14 cellular contexts compared by ENCODE assay signal in the genomic region with DNA sequence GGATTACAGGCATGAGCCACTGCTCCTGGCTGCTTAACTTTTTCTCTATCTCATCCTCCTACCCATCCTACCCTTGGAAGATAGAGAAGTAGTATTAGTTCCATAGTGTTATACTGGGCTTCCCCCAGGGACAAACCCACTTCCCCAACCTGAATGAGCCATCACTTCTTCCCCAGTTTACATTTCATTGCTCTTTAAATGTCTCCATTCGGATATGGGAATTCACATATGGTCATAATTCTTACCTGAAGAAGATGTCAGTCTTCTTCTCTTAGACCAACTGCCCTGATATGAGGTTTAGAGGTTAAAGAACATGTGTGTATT. TPM values are rescaled to one million over a fixed set of nuclear protein-coding genes. Genes with fewer than 3 reads are reported as not detected.
DNase-seq lines count a peak whose midpoint lies in the region; ATAC-seq, FAIRE-seq and TF ChIP-seq lines count a peak whose summit lies in the region.
"Had no signal": no experiment of that assay in that cellular context is flagged by ENCODE, and none has a peak within 500 bp of the region (broad histone marks: within the 10 kb centered on the region; RNA-seq: fewer than 3 reads in every experiment).

No MANE protein-coding gene starts in this region.

- POLR2A ChIA-PET in GM12878 (lab: Charles Lee): interaction anchor here (0.6 to 1.5 kb wide), 7 partner anchors 59 to 526 kb away, joined by 3 to 11 read pairs (median 4); no protein-coding TSS in a partner anchor

- H4K20me1 ChIP-seq in GM12878 (ENCODE audit: control insufficient read depth, insufficient read depth): no peaks in the 10 kb centered on the region

- no TSS peak for BruUV-seq in GM12878 (replicated peaks; lab: Mats Ljungman, UMichigan)

- TF ChIP-seq EP300 in GM12878 (IDR thresholded peaks at IDR 0.05; ENCODE audit: borderline replicate concordance in 1 of 2, control insufficient read depth in 1 of 2, low read depth in 2 of 2, low read length in 2 of 2): no peak

- no peaks in the 10 kb centered on the region; the same call in 2 of the 3 replicates for H3K9me3 ChIP-seq in GM12878 (replicated peaks; ENCODE audit: control insufficient read depth, insufficient read depth, low read length)

- CTCF ChIA-PET in GM12878 (lab: Yijun Ruan, JAX): interaction anchor here (1.1 to 1.8 kb wide), 3 partner anchors 66 to 144 kb away, joined by 3 to 6 read pairs (median 3); no protein-coding TSS in a partner anchor

- DNase-seq in activated T-cell treated with anti-CD3 and anti-CD28 coated beads, Interleukin-2, amount 50 U/mL, for 24 hours: no peak
- DNase-seq in activated T-cell treated with anti-CD3 and anti-CD28 coated beads, Interleukin-2, amount 50 U/mL, for 1 hour: no peak
- DNase-seq in NB4 (ENCODE audit: low read depth) (peak; percentile 51), GM12878 (ENCODE audit: low read depth, low spot score) (no peak), NCI-H748 treated with DMSO at 0.1 percent for 48 hours (lab: John Stamatoyannopoulos, UW) (no peak)
- DNase-seq in stimulated activated effector memory CD8-positive, alpha-beta T cell treated with anti-CD3 and anti-CD28 coated beads, Interleukin-12 subunit alpha, Interleukin-12 subunit beta, amount 100 ng/mL, for 72 hours (ENCODE audit: low spot score in 2 of 2): no peak
- DNase-seq: DMS79; effector CD8-positive, alpha-beta T cell; left ventricle myocardium superior; occipital lobe had no signal

- RAD21 ChIA-PET in GM12878 (lab: Charles Lee; ENCODE audit: unreplicated experiment): interaction anchor here (0.8 to 2.6 kb wide), 7 partner anchors 60 to 137 kb away, joined by 3 to 16 read pairs (median 4); no protein-coding TSS in a partner anchor

- peak overlapping the region; percentile 82 for H3K9ac ChIP-seq in GM12878 (ENCODE audit: control insufficient read depth, insufficient read depth, low read length)

- H3K4me3 Mint-ChIP-seq in activated T-cell treated with anti-CD3 and anti-CD28 coated beads, Interleukin-2, amount 50 U/mL, for 24 hours: peak overlapping the region; percentile 96
- H3K4me3 Mint-ChIP-seq in stimulated activated effector memory CD8-positive, alpha-beta T cell treated with anti-CD3 and anti-CD28 coated beads, Interleukin-12 subunit alpha, Interleukin-12 subunit beta, amount 100 ng/mL, for 72 hours: peak overlapping the region; percentile 86

- peaks cover 64% of the 10 kb centered on the region for H3K36me3 Mint-ChIP-seq in activated T-cell treated with anti-CD3 and anti-CD28 coated beads, Interleukin-2, amount 50 U/mL, for 24 hours (ENCODE audit: low read depth)
- peaks cover 44% of the 10 kb centered on the region for H3K36me3 Mint-ChIP-seq in stimulated activated effector memory CD8-positive, alpha-beta T cell treated with anti-CD3 and anti-CD28 coated beads, Interleukin-12 subunit alpha, Interleukin-12 subunit beta, amount 100 ng/mL, for 72 hours
- H3K36me3 Mint-ChIP-seq: brain had no signal

- no peaks in the 10 kb centered on the region for H3K27me3 ChIP-seq in GM12878 (replicated peaks in 1 of 2; ENCODE audit: control insufficient read depth in 2 of 2, insufficient read depth in 2 of 2, low read length in 1 of 2)

- TF ChIP-seq CTCF in NB4 (IDR thresholded peaks at IDR 0.05; ENCODE audit: low read depth, low read length) (no peak), GM12878 (IDR thresholded peaks at IDR 0.05 in 2 of 3, conservative IDR thresholded peaks at IDR 0.05 in 1 of 3; ENCODE audit: control insufficient read depth in 2 of 3, extremely low read depth in 1 of 3, insufficient read depth in 1 of 3, low read depth in 3 of 3, low read length in 3 of 3) (no peak)

- H3K27ac ChIP-seq in GM12878 (ENCODE audit: control insufficient read depth, insufficient read depth): peak overlapping the region; percentile 97

- H3K4me2 ChIP-seq in GM12878 (ENCODE audit: control insufficient read depth, insufficient read depth): peak overlapping the region; percentile 97

- H2AFZ ChIP-seq in GM12878 (ENCODE audit: control insufficient read depth, low read depth, low read length): no peak overlapping the region; the same call in 1 of the 2 replicates

- H3K36me3 ChIP-seq in GM12878 (ENCODE audit: control insufficient read depth in 2 of 2, insufficient read depth in 2 of 2, low read length in 1 of 2): peaks cover 0 to 3% of the 10 kb centered on the region in 2 experiments; a peak in 1 of 4 replicates

- SMC1A ChIA-PET in GM12878 (lab: Charles Lee; ENCODE audit: uncharacterized antibody, unreplicated experiment): interaction anchor here (0.8 to 2.6 kb wide), 9 partner anchors 11 to 148 kb away, joined by 3 to 31 read pairs (median 5); a partner anchor contains a TSS

- H3K4me3 ChIP-seq in NB4 (ENCODE audit: low read depth, low read length) (no peak overlapping the region), GM12878 (peak overlapping the region; percentile 72)

- ATAC-seq in GM12878 (peak; percentile 1; the same call in 2 of the 3 replicates), HG02870 (IDR thresholded peaks at IDR 0.05; ENCODE audit: unreplicated experiment) (no peak), GM19328 (IDR thresholded peaks at IDR 0.05; ENCODE audit: unreplicated experiment) (no peak)
- no peak for ATAC-seq in stimulated activated effector memory CD8-positive, alpha-beta T cell treated with anti-CD3 and anti-CD28 coated beads, Interleukin-12 subunit alpha, Interleukin-12 subunit beta, amount 100 ng/mL, for 72 hours
- ATAC-seq: left ventricle myocardium superior had no signal

- peaks cover 80% of the 10 kb centered on the region for H3K4me1 Mint-ChIP-seq in activated T-cell treated with anti-CD3 and anti-CD28 coated beads, Interleukin-2, amount 50 U/mL, for 24 hours (ENCODE audit: low read depth)
- H3K4me1 Mint-ChIP-seq in stimulated activated effector memory CD8-positive, alpha-beta T cell treated with anti-CD3 and anti-CD28 coated beads, Interleukin-12 subunit alpha, Interleukin-12 subunit beta, amount 100 ng/mL, for 72 hours: peaks cover 61% of the 10 kb centered on the region

- H3K4me1 ChIP-seq in GM12878 (ENCODE audit: control insufficient read depth, insufficient read depth, low read length): peaks cover 39% of the 10 kb centered on the region

- H3K79me2 ChIP-seq in GM12878 (ENCODE audit: control insufficient read depth, insufficient read depth, low read length): peaks cover 79% of the 10 kb centered on the region

- 0% methylated on average over 1 of the region's 1 CpG for WGBS in GM12878 (ENCODE audit: insufficient coverage, insufficient replicate concordance, low lambda C conversion rate, missing lambda C conversion rate)

- intact Hi-C loops in GM12878 (cut with micrococcal nuclease; ENCODE audit: unreplicated experiment): loop anchor here (2.0 to 10.0 kb wide), 3 partner anchors 67 to 383 kb away; a partner anchor contains a TSS

- H3K27ac Mint-ChIP-seq in activated T-cell treated with anti-CD3 and anti-CD28 coated beads, Interleukin-2, amount 50 U/mL, for 24 hours: peak overlapping the region; percentile 88
- peak overlapping the region; percentile 93 for H3K27ac Mint-ChIP-seq in stimulated activated effector memory CD8-positive, alpha-beta T cell treated with anti-CD3 and anti-CD28 coated beads, Interleukin-12 subunit alpha, Interleukin-12 subunit beta, amount 100 ng/mL, for 72 hours

- H3K27me3 Mint-ChIP-seq in activated T-cell treated with anti-CD3 and anti-CD28 coated beads, Interleukin-2, amount 50 U/mL, for 24 hours: no peaks in the 10 kb centered on the region

- in situ Hi-C loops in GM12878 (cut with MboI): no loop called here

- FAIRE-seq in GM12878 (lab: Jason Lieb, UNC): no peak

- TF ChIP-seq POLR2A in NB4 (IDR thresholded peaks at IDR 0.05; ENCODE audit: extremely low read depth, insufficient read length) (no peak), GM12878 (IDR thresholded peaks at IDR 0.05; ENCODE audit: low read depth, low read length) (no peak)

- peaks cover 5% of the 10 kb centered on the region for H3K9me3 Mint-ChIP-seq in activated T-cell treated with anti-CD3 and anti-CD28 coated beads, Interleukin-2, amount 50 U/mL, for 24 hours
- H3K9me3 Mint-ChIP-seq in stimulated activated effector memory CD8-positive, alpha-beta T cell treated with anti-CD3 and anti-CD28 coated beads, Interleukin-12 subunit alpha, Interleukin-12 subunit beta, amount 100 ng/mL, for 72 hours: no peaks in the 10 kb centered on the region
- H3K9me3 Mint-ChIP-seq: brain had no signal

- TF ChIP-seq RAD21 in GM12878 (IDR thresholded peaks at IDR 0.05; ENCODE audit: insufficient read depth, low read depth, low read length): no peak

RNA-seq across cellular contexts. Expression of a gene that starts 1.9 kb away (rescaled TPM):
- 338 and 344 TPM in 2 replicates for total RNA-seq in GM12878 (2013; cell fraction: nucleolus; rRNA removed)
- total RNA-seq in GM12878 (2014; rRNA removed): 27.6 and 36.9 TPM in 2 replicates
- total RNA-seq in GM12878 (2014; rRNA removed; fragmentation: Illumina TruSeq; extraction: Trizol): 28.4 and 32.0 TPM in 2 replicates
- 23.5 and 26.6 TPM in 2 replicates for total RNA-seq in GM12878 (2021)
- polyA plus RNA-seq in GM12878 (2011; ENCODE audit: low read depth): 13.3 TPM
- 128 and 134 TPM in 2 replicates for polyA plus RNA-seq in GM12878 (2011; rRNA removed)
- polyA plus RNA-seq in GM12878 (2011; cell fraction: cytosol; rRNA removed): 38.8 and 53.1 TPM in 2 replicates
- polyA plus RNA-seq in GM12878 (2011; cell fraction: nucleus; rRNA removed): 186 and 257 TPM in 2 replicates
- polyA plus RNA-seq in GM12878 (2012): 15.5 and 24.2 TPM in 2 replicates
- 34.3 and 37.7 TPM in 2 replicates for polyA plus RNA-seq in GM12878 (2014; fragmentation: Illumina TruSeq; extraction: Trizol)
- polyA plus RNA-seq in GM12878 (2014; fragmentation: Nextera tagmentation; extraction: Ambion mirVana): 10 to 100 TPM in 1 of 2 experiments, 1 to 10 TPM in 1; 9.4 to 12.2 TPM
- 24.6 and 25.6 TPM in 2 replicates for polyA plus RNA-seq in GM12878 (2014; rRNA removed)
- 10 to 100 TPM; 16.1 to 16.4 TPM for polyA plus RNA-seq in GM12878 (2016; fragmentation: Nextera tagmentation; extraction: Ambion mirVana)
- polyA minus RNA-seq in GM12878 (2011; rRNA and poly(A)+ RNA removed): 79.0 and 144 TPM in 2 replicates
- polyA minus RNA-seq in GM12878 (2011; cell fraction: cytosol; rRNA and poly(A)+ RNA removed): 14.4 and 17.0 TPM in 2 replicates
- 141 and 142 TPM in 2 replicates for polyA minus RNA-seq in GM12878 (2011; cell fraction: nucleus; rRNA and poly(A)+ RNA removed)

RNA-seq across cellular contexts. Expression of a gene that starts 14.5 kb away (rescaled TPM):
- total RNA-seq in GM12878 (2013; cell fraction: nucleolus; rRNA removed): 9.8 and 12.2 TPM in 2 replicates
- total RNA-seq in GM12878 (2014; rRNA removed) (25.2 and 28.2 TPM in 2 replicates), GM12878 (2014; rRNA removed; fragmentation: Illumina TruSeq; extraction: Trizol) (42.0 and 45.9 TPM in 2 replicates), GM12878 (2021) (29.0 and 34.2 TPM in 2 replicates)
- 12.6 TPM for polyA plus RNA-seq in GM12878 (2011; ENCODE audit: low read depth)
- polyA plus RNA-seq in GM12878 (2011; rRNA removed) (34.8 and 53.5 TPM in 2 replicates), GM12878 (2014; fragmentation: Illumina TruSeq; extraction: Trizol) (28.0 and 32.8 TPM in 2 replicates), GM12878 (2014; fragmentation: Nextera tagmentation; extraction: Ambion mirVana) (10 to 100 TPM; 62.2 to 64.4 TPM), GM12878 (2014; rRNA removed) (23.0 and 27.8 TPM in 2 replicates), GM12878 (2016; fragmentation: Nextera tagmentation; extraction: Ambion mirVana) (10 to 100 TPM; 65.4 to 72.3 TPM)
- 12.3 and 13.3 TPM in 2 replicates for polyA plus RNA-seq in GM12878 (2011; cell fraction: cytosol; rRNA removed)
- 7.5 and 8.7 TPM in 2 replicates for polyA plus RNA-seq in GM12878 (2011; cell fraction: nucleus; rRNA removed)
- 18.1 and 20.1 TPM in 2 replicates for polyA plus RNA-seq in GM12878 (2012)
- 4.7 and 7.4 TPM in 2 replicates for polyA minus RNA-seq in GM12878 (2011; rRNA and poly(A)+ RNA removed)
- 5.4 and 6.7 TPM in 2 replicates for polyA minus RNA-seq in GM12878 (2011; cell fraction: cytosol; rRNA and poly(A)+ RNA removed)
- 5.1 and 9.6 TPM in 2 replicates for polyA minus RNA-seq in GM12878 (2011; cell fraction: nucleus; rRNA and poly(A)+ RNA removed)

RNA-seq across cellular contexts. Expression of a gene that starts 58.1 kb away (rescaled TPM):
- total RNA-seq in GM12878 (2013; cell fraction: nucleolus; rRNA removed): 37.4 and 39.7 TPM in 2 replicates
- total RNA-seq in GM12878 (2014; rRNA removed): 3.4 and 4.0 TPM in 2 replicates
- 3.2 and 3.9 TPM in 2 replicates for total RNA-seq in GM12878 (2014; rRNA removed; fragmentation: Illumina TruSeq; extraction: Trizol)
- 1.9 and 2.4 TPM in 2 replicates for total RNA-seq in GM12878 (2021)
- polyA plus RNA-seq in GM12878 (2011; ENCODE audit: low read depth): 1.5 TPM
- polyA plus RNA-seq in GM12878 (2011; rRNA removed): 37.3 and 46.0 TPM in 2 replicates
- polyA plus RNA-seq in GM12878 (2011; cell fraction: cytosol; rRNA removed): 19.5 and 25.9 TPM in 2 replicates
- 22.2 and 35.4 TPM in 2 replicates for polyA plus RNA-seq in GM12878 (2011; cell fraction: nucleus; rRNA removed)
- polyA plus RNA-seq in GM12878 (2012): 1.3 and 3.0 TPM in 2 replicates
- 2.9 and 3.3 TPM in 2 replicates for polyA plus RNA-seq in GM12878 (2014; fragmentation: Illumina TruSeq; extraction: Trizol)
- 1 to 10 TPM; 1.5 to 2.5 TPM for polyA plus RNA-seq in GM12878 (2014; fragmentation: Nextera tagmentation; extraction: Ambion mirVana)
- polyA plus RNA-seq in GM12878 (2014; rRNA removed): 1.8 and 2.0 TPM in 2 replicates
- polyA plus RNA-seq in GM12878 (2016; fragmentation: Nextera tagmentation; extraction: Ambion mirVana): 1 to 10 TPM; 3.0 to 4.1 TPM
- polyA minus RNA-seq in GM12878 (2011; rRNA and poly(A)+ RNA removed): 51.9 and 57.8 TPM in 2 replicates
- 16.7 and 17.6 TPM in 2 replicates for polyA minus RNA-seq in GM12878 (2011; cell fraction: cytosol; rRNA and poly(A)+ RNA removed)
- 29.9 and 30.0 TPM in 2 replicates for polyA minus RNA-seq in GM12878 (2011; cell fraction: nucleus; rRNA and poly(A)+ RNA removed)
- total RNA-seq: HT-29 had no signal
